In genomic region chr3:14123308-14124222, GRCh38 we compare ENCODE assay signal across 8 cellular contexts. TPM values are rescaled to one million over a fixed set of nuclear protein-coding genes. Genes with fewer than 3 reads are reported as not detected.
DNase-seq lines count a peak whose midpoint lies in the region; TF ChIP-seq lines count a peak whose summit lies in the region.

No MANE protein-coding gene starts in this region.

- no peaks in the 10 kb centered on the region for H3K27me3 Mint-ChIP-seq in T-helper 2 cell treated with Interferon-gamma antibody and Interleukin-4, amounts not matched to agents 5 μg/mL and 100 μg/mL, for 36 hours (ENCODE audit: low read depth)
- no peaks in the 10 kb centered on the region for H3K27me3 Mint-ChIP-seq in activated naive CD8-positive, alpha-beta T cell

- H3K36me3 Mint-ChIP-seq in T-helper 2 cell treated with Interferon-gamma antibody and Interleukin-4, amounts not matched to agents 5 μg/mL and 100 μg/mL, for 36 hours (ENCODE audit: low read depth) = peaks cover 27% of the 10 kb centered on the region
- peaks cover 24% of the 10 kb centered on the region for H3K36me3 Mint-ChIP-seq in activated naive CD8-positive, alpha-beta T cell

- TF ChIP-seq POLR2A in testis (IDR thresholded peaks at IDR 0.05) = no peak

- WGBS in testis, 2 donors = 36 to 47% methylated on average over 14 to 15 of the region's 15 CpGs

- H3K27ac ChIP-seq in testis = peak overlapping the region in 1 of 2 donors; percentile 84

- intact Hi-C loops in testis (cut with DNase I; ENCODE audit: low total_unique reads) = no loop called here

- DNase-seq in T-helper 2 cell treated with Interferon-gamma antibody and Interleukin-4, amounts not matched to agents 5 μg/mL and 100 μg/mL, for 36 hours (ENCODE audit: low spot score) = no peak
- DNase-seq in T-helper 2 cell (no peak), kidney epithelial cell (ENCODE audit: low read depth) (no peak), testis (peak; percentile 15), NCI-H1105 treated with DMSO at 0.1 percent for 48 hours (lab: John Stamatoyannopoulos, UW) (no peak), NCI-H345 (lab: John Stamatoyannopoulos, UW) (no peak)
- no peak for DNase-seq in stimulated activated naive CD4-positive, alpha-beta T cell (lab: John Stamatoyannopoulos, UW)

- no peaks in the 10 kb centered on the region for H3K27me3 ChIP-seq in kidney epithelial cell (ENCODE audit: control insufficient read depth, insufficient read depth, low read length)
- H3K27me3 ChIP-seq in testis = no peaks in the 10 kb centered on the region

- H3K27ac Mint-ChIP-seq in T-helper 2 cell treated with Interferon-gamma antibody and Interleukin-4, amounts not matched to agents 5 μg/mL and 100 μg/mL, for 36 hours = peak overlapping the region; percentile 89
- H3K27ac Mint-ChIP-seq in activated naive CD8-positive, alpha-beta T cell = peak overlapping the region; percentile 98

- H3K9me3 ChIP-seq in testis = no peaks in the 10 kb centered on the region

- no peaks in the 10 kb centered on the region for H3K9me3 Mint-ChIP-seq in T-helper 2 cell treated with Interferon-gamma antibody and Interleukin-4, amounts not matched to agents 5 μg/mL and 100 μg/mL, for 36 hours
- H3K9me3 Mint-ChIP-seq in activated naive CD8-positive, alpha-beta T cell (ENCODE audit: low read depth) = no peaks in the 10 kb centered on the region

- H3K4me3 ChIP-seq in kidney epithelial cell (ENCODE audit: low read depth, low read length) (peak overlapping the region; percentile 68), testis (peak overlapping the region; percentile 69 to 92)

- TF ChIP-seq CTCF in kidney epithelial cell (IDR thresholded peaks at IDR 0.05; ENCODE audit: insufficient read depth, low read length, poor library complexity, severe bottlenecking) = no peak
- TF ChIP-seq CTCF in testis (IDR thresholded peaks at IDR 0.05) = no peak

- peaks cover 26% of the 10 kb centered on the region for H3K4me1 ChIP-seq in testis

- H3K4me3 Mint-ChIP-seq in T-helper 2 cell treated with Interferon-gamma antibody and Interleukin-4, amounts not matched to agents 5 μg/mL and 100 μg/mL, for 36 hours = peak overlapping the region; percentile 90
- H3K4me3 Mint-ChIP-seq in activated naive CD8-positive, alpha-beta T cell = peak overlapping the region; percentile 97

- H3K4me1 Mint-ChIP-seq in T-helper 2 cell treated with Interferon-gamma antibody and Interleukin-4, amounts not matched to agents 5 μg/mL and 100 μg/mL, for 36 hours (ENCODE audit: low read depth) = peaks cover 42% of the 10 kb centered on the region
- H3K4me1 Mint-ChIP-seq in activated naive CD8-positive, alpha-beta T cell (ENCODE audit: low read depth) = peaks cover 55% of the 10 kb centered on the region

- H3K36me3 ChIP-seq in kidney epithelial cell (ENCODE audit: control insufficient read depth, insufficient read depth, low read length) (no peaks in the 10 kb centered on the region), testis (ENCODE audit: low read depth, missing control alignments) (no peaks in the 10 kb centered on the region)

RNA-seq across cellular contexts. Expression of gene CHCHD4, which starts 1.1 kb away (rescaled TPM):
- total RNA-seq in kidney epithelial cell (18.4 and 20.7 TPM in 2 replicates), testis (10 to 100 TPM; 13.3 to 15.7 TPM)
- polyA plus RNA-seq in testis (ENCODE audit: insufficient read depth, low read depth, low replicate concordance) = 19.1 TPM

RNA-seq across cellular contexts. Expression of gene TMEM43, which starts 1.3 kb away (rescaled TPM):
- total RNA-seq in kidney epithelial cell (79.5 and 83.7 TPM in 2 replicates), testis (10 to 100 TPM; 36.5 to 53.0 TPM)
- polyA plus RNA-seq in testis (ENCODE audit: insufficient read depth, low read depth, low replicate concordance) = 43.3 TPM

RNA-seq across cellular contexts. Expression of gene XPC, which starts 54.8 kb away (rescaled TPM):
- total RNA-seq in kidney epithelial cell (34.9 and 35.4 TPM in 2 replicates), testis (10 to 100 TPM; 48.7 to 54.1 TPM)
- polyA plus RNA-seq in testis (ENCODE audit: insufficient read depth, low read depth, low replicate concordance) = 25.1 TPM

RNA-seq across cellular contexts. Expression of gene LSM3, which starts 55.1 kb away (rescaled TPM):
- 7.4 and 9.3 TPM in 2 replicates for total RNA-seq in kidney epithelial cell
- 10 to 100 TPM; 13.6 to 14.9 TPM for total RNA-seq in testis
- polyA plus RNA-seq in testis (ENCODE audit: insufficient read depth, low read depth, low replicate concordance) = 21.2 TPM
